Comparison of ENCODE assay signal across 10 cellular contexts in the genomic region with DNA sequence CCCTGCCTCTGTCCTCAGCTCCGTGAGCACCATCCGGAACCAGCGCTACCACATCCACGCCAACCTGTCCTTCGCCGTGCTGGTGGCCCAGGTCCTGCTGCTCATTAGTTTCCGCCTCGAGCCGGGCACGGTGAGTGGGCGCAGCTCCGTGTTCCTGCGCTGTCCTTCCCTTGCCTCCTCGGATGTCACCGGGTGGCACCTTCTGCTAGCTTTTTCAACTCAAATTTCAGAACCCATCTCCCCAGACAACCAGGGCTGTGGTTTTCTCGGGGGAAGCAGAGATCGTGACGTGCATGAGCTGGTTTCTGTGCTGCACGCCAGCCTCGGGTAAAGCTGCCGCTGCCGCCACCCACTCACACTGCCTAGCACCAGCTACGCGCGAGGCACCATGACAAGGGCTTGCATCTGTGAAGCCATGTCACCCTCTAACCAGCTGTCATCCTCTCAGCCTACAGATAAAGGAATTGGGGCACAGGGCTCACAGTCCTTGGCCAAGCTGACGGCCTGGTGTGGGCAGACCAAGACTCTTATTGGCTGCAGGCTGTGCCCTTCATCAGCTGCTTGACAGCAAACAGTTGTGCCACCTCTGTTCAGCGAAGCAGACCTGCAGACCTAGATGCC.
DNase-seq lines count a peak whose midpoint lies in the region; ATAC-seq and TF ChIP-seq lines count a peak whose summit lies in the region.
"Had no signal": no experiment of that assay in that cellular context is flagged by ENCODE, and none has a peak within 500 bp of the region (broad histone marks: within the 10 kb centered on the region; RNA-seq: fewer than 3 reads in every experiment).

No MANE protein-coding gene starts in this region.

- H4K8ac ChIP-seq in neuronal stem cell (ENCODE audit: low read depth, low read length), result no peak overlapping the region

- peak overlapping the region; percentile 98 for H2BK12ac ChIP-seq in neuronal stem cell (ENCODE audit: low read length)

- H3K9me3 ChIP-seq in Peyer's patch, result no peaks in the 10 kb centered on the region
- no peaks in the 10 kb centered on the region for H3K9me3 ChIP-seq in neuronal stem cell (replicated peaks in 1 of 2; ENCODE audit: control insufficient read depth in 2 of 2, insufficient read depth in 1 of 2, low read depth in 1 of 2, low read length in 2 of 2)
- no peaks in the 10 kb centered on the region for H3K9me3 ChIP-seq in GM23248 (ENCODE audit: low read depth)

- H3K18ac ChIP-seq in neuronal stem cell (ENCODE audit: low read length), result peak overlapping the region; percentile 87

- peaks cover 0 to 9% (median 0%) of the 10 kb centered on the region in 4 donors for H3K4me1 ChIP-seq in Peyer's patch
- peaks cover 19 to 23% of the 10 kb centered on the region in 2 donors for H3K4me1 ChIP-seq in neuronal stem cell (ENCODE audit: control insufficient read depth in 2 of 2, insufficient read depth in 1 of 2, low read depth in 1 of 2, low read length in 2 of 2)
- H3K4me1 ChIP-seq in GM23248 (ENCODE audit: insufficient read depth), result no peaks in the 10 kb centered on the region

- H4K20me1 ChIP-seq in GM23248 (ENCODE audit: insufficient read depth), result no peaks in the 10 kb centered on the region

- H3K27ac ChIP-seq in Peyer's patch, result no peak overlapping the region
- no peak overlapping the region for H3K27ac ChIP-seq in neuronal stem cell (replicated peaks; ENCODE audit: low read length)
- H3K27ac ChIP-seq in GM23248, result no peak overlapping the region

- peak overlapping the region; percentile 52 for H3K9ac ChIP-seq in neuronal stem cell (ENCODE audit: low read depth, low read length, poor library complexity)
- no peak overlapping the region for H3K9ac ChIP-seq in GM23248

- intact Hi-C loops in activated T-helper 1 cell treated with anti-CD3 and anti-CD28 coated beads, Interleukin-12 subunit alpha, Interleukin-12 subunit beta, Interleukin-2, Interleukin-4 antibody, amounts not matched to agents 30 ng/mL and 10 ng/mL and 1 ng/mL, durations not matched to agents 14 hours and 24 hours and 36 hours (cut with micrococcal nuclease), result loop anchor here (1.0 to 10.0 kb wide), 3 partner anchors 346 to 725 kb away; a partner anchor contains a TSS

- H3K4ac ChIP-seq in neuronal stem cell (ENCODE audit: low read length), result peak overlapping the region; percentile 26

- H3K4me3 ChIP-seq in Peyer's patch (no peak overlapping the region), neuronal stem cell (ENCODE audit: low read length in 2 of 2) (no peak overlapping the region), GM23248 (no peak overlapping the region)

- H3K79me2 ChIP-seq in GM23248 (ENCODE audit: insufficient read depth), result no peaks in the 10 kb centered on the region

- no peaks in the 10 kb centered on the region for H3K36me3 Mint-ChIP-seq in activated T-helper 1 cell treated with anti-CD3 and anti-CD28 coated beads, Interleukin-12 subunit alpha, Interleukin-12 subunit beta, Interleukin-2, Interleukin-4 antibody, amounts not matched to agents 30 ng/mL and 10 ng/mL and 1 ng/mL, durations not matched to agents 14 hours and 24 hours and 36 hours (ENCODE audit: low read depth)

- peak overlapping the region; percentile 42 for H2BK5ac ChIP-seq in neuronal stem cell (ENCODE audit: low read length)

- H3K27me3 Mint-ChIP-seq in activated T-helper 1 cell treated with anti-CD3 and anti-CD28 coated beads, Interleukin-12 subunit alpha, Interleukin-12 subunit beta, Interleukin-2, Interleukin-4 antibody, amounts not matched to agents 30 ng/mL and 10 ng/mL and 1 ng/mL, durations not matched to agents 14 hours and 24 hours and 36 hours (ENCODE audit: insufficient read depth), result peaks cover 10% of the 10 kb centered on the region
- H3K27me3 Mint-ChIP-seq in stimulated activated naive CD8-positive, alpha-beta T cell treated with anti-CD3 and anti-CD28 coated beads, Interleukin-15, amount 100 ng/mL, for 72 hours, result peaks cover 15% of the 10 kb centered on the region

- peaks cover 19% of the 10 kb centered on the region for H3K4me1 Mint-ChIP-seq in activated T-helper 1 cell treated with anti-CD3 and anti-CD28 coated beads, Interleukin-12 subunit alpha, Interleukin-12 subunit beta, Interleukin-2, Interleukin-4 antibody, amounts not matched to agents 30 ng/mL and 10 ng/mL and 1 ng/mL, durations not matched to agents 14 hours and 24 hours and 36 hours (ENCODE audit: low read depth)
- H3K4me1 Mint-ChIP-seq in stimulated activated naive CD8-positive, alpha-beta T cell treated with anti-CD3 and anti-CD28 coated beads, Interleukin-15, amount 100 ng/mL, for 72 hours, result peaks cover 24% of the 10 kb centered on the region

- no peaks in the 10 kb centered on the region for H3K9me2 ChIP-seq in GM23248 (ENCODE audit: insufficient read depth)

- no peak overlapping the region for H2AFZ ChIP-seq in neuronal stem cell (ENCODE audit: low read length)
- no peak overlapping the region for H2AFZ ChIP-seq in GM23248

- 0 out of 2 replicates have a peak, but pooled peaks cover 2% of the 10 kb centered on the region for H3F3A ChIP-seq in GM23248 (ENCODE audit: insufficient read depth)

- WGBS in neuronal stem cell (ENCODE audit: extremely low coverage in 2 of 2, insufficient read length in 2 of 2, insufficient replicate concordance in 1 of 2), 2 donors, result no CpG with 5 or more reads among the region's 27 CpGs
- 87 to 93% methylated on average over 25 to 26 of the region's 27 CpGs for WGBS in GM23248 (ENCODE audit: low coverage in 1 of 2, low lambda C conversion rate in 2 of 2, missing lambda C conversion rate in 2 of 2), 2 experiments

- H2BK120ac ChIP-seq in neuronal stem cell (ENCODE audit: low read depth, low read length), result no peak overlapping the region

- H3K27me3 ChIP-seq in Peyer's patch (no peaks in the 10 kb centered on the region), neuronal stem cell (ENCODE audit: control insufficient read depth in 3 of 3, insufficient read depth in 3 of 3, low read depth in 1 of 3, low read length in 3 of 3) (no peaks in the 10 kb centered on the region), GM23248 (replicated peaks; ENCODE audit: insufficient read depth) (no peaks in the 10 kb centered on the region)

- peaks cover 4% of the 10 kb centered on the region for H3K9me3 Mint-ChIP-seq in activated T-helper 1 cell treated with anti-CD3 and anti-CD28 coated beads, Interleukin-12 subunit alpha, Interleukin-12 subunit beta, Interleukin-2, Interleukin-4 antibody, amounts not matched to agents 30 ng/mL and 10 ng/mL and 1 ng/mL, durations not matched to agents 14 hours and 24 hours and 36 hours
- H3K9me3 Mint-ChIP-seq in stimulated activated naive CD8-positive, alpha-beta T cell treated with anti-CD3 and anti-CD28 coated beads, Interleukin-15, amount 100 ng/mL, for 72 hours, result peaks cover 10 to 11% of the 10 kb centered on the region in 2 donors

- peak in 2 of 3 donors; percentile 37 to 44 for DNase-seq in Peyer's patch
- DNase-seq in activated T-helper 1 cell treated with anti-CD3 and anti-CD28 coated beads, Interleukin-12 subunit alpha, Interleukin-12 subunit beta, Interleukin-2, Interleukin-4 antibody, amounts not matched to agents 30 ng/mL and 10 ng/mL and 1 ng/mL, durations not matched to agents 14 hours and 24 hours and 36 hours (ENCODE audit: low spot score), result no peak
- DNase-seq in neuronal stem cell (ENCODE audit: low spot score), result no peak
- peak; percentile 58 to 70 for DNase-seq in stimulated activated naive CD8-positive, alpha-beta T cell treated with anti-CD3 and anti-CD28 coated beads, Interleukin-15, amount 100 ng/mL, for 72 hours
- DNase-seq in GM23248, result no peak
- DNase-seq: NCI-H1417, WERI-Rb-1 had no signal

- no peak overlapping the region for H4K91ac ChIP-seq in neuronal stem cell (ENCODE audit: low read depth, low read length, poor library complexity)

- H3K4me2 ChIP-seq in neuronal stem cell (ENCODE audit: insufficient read depth, low read length, poor library complexity, severe bottlenecking) (no peak overlapping the region), GM23248 (ENCODE audit: unreplicated experiment) (no peak overlapping the region)

- H3K27ac Mint-ChIP-seq in activated T-helper 1 cell treated with anti-CD3 and anti-CD28 coated beads, Interleukin-12 subunit alpha, Interleukin-12 subunit beta, Interleukin-2, Interleukin-4 antibody, amounts not matched to agents 30 ng/mL and 10 ng/mL and 1 ng/mL, durations not matched to agents 14 hours and 24 hours and 36 hours, result peak overlapping the region; percentile 42
- H3K27ac Mint-ChIP-seq in stimulated activated naive CD8-positive, alpha-beta T cell treated with anti-CD3 and anti-CD28 coated beads, Interleukin-15, amount 100 ng/mL, for 72 hours, result no peak overlapping the region

- H3K23ac ChIP-seq in neuronal stem cell (ENCODE audit: low read depth, low read length, poor library complexity), result peak overlapping the region; percentile 82

- peak; percentile 88 for ATAC-seq in stimulated activated naive CD8-positive, alpha-beta T cell treated with anti-CD3 and anti-CD28 coated beads, Interleukin-15, amount 100 ng/mL, for 72 hours
- ATAC-seq in GM19035 (IDR thresholded peaks at IDR 0.05; ENCODE audit: unreplicated experiment) (no peak), GM21526 (IDR thresholded peaks at IDR 0.05; ENCODE audit: low FRiP score, unreplicated experiment) (no peak)

- peak overlapping the region; percentile 6 for H3K14ac ChIP-seq in neuronal stem cell (ENCODE audit: low read length)

- no peak for TF ChIP-seq POLR2A in Peyer's patch (IDR thresholded peaks at IDR 0.05)

- in situ Hi-C loops in GM23248 (cut with MboI), result no loop called here

- peak overlapping the region; percentile 70 for H2AK5ac ChIP-seq in neuronal stem cell (ENCODE audit: low read depth, low read length)

- TF ChIP-seq CTCF in Peyer's patch (IDR thresholded peaks at IDR 0.05), result no peak

- peak overlapping the region; percentile 32 for H3K4me3 Mint-ChIP-seq in activated T-helper 1 cell treated with anti-CD3 and anti-CD28 coated beads, Interleukin-12 subunit alpha, Interleukin-12 subunit beta, Interleukin-2, Interleukin-4 antibody, amounts not matched to agents 30 ng/mL and 10 ng/mL and 1 ng/mL, durations not matched to agents 14 hours and 24 hours and 36 hours
- H3K4me3 Mint-ChIP-seq in stimulated activated naive CD8-positive, alpha-beta T cell treated with anti-CD3 and anti-CD28 coated beads, Interleukin-15, amount 100 ng/mL, for 72 hours, result peak overlapping the region; percentile 55 to 74
- H3K4me3 Mint-ChIP-seq: nephron had no signal

- H2BK15ac ChIP-seq in neuronal stem cell (ENCODE audit: low read length), result peak overlapping the region; percentile 88

- no peaks in the 10 kb centered on the region for H3K79me1 ChIP-seq in neuronal stem cell (ENCODE audit: low read depth, low read length)

- H3K36me3 ChIP-seq in Peyer's patch (no peaks in the 10 kb centered on the region), neuronal stem cell (replicated peaks in 1 of 2; ENCODE audit: control insufficient read depth in 2 of 2, insufficient read depth in 2 of 2, low read length in 2 of 2) (no peaks in the 10 kb centered on the region), GM23248 (ENCODE audit: low read depth) (no peaks in the 10 kb centered on the region)
- H3K36me3 ChIP-seq: WERI-Rb-1 had no signal

Comparison
In these comparisons a context has a peak if more than half of its experiments do, and no peak if none do; other contexts are left out.
1. DNase-seq: peak in Peyer's patch (2 of 3) and stimulated activated naive CD8-positive, alpha-beta T cell treated with anti-CD3 and anti-CD28 coated beads, Interleukin-15, amount 100 ng/mL, for 72 hours (2 of 2); none in activated T-helper 1 cell treated with anti-CD3 and anti-CD28 coated beads, Interleukin-12 subunit alpha, Interleukin-12 subunit beta, Interleukin-2, Interleukin-4 antibody, amounts not matched to agents 30 ng/mL and 10 ng/mL and 1 ng/mL, durations not matched to agents 14 hours and 24 hours and 36 hours (single experiment), neuronal stem cell (single experiment) and GM23248 (single experiment).